ENCODE assay signal across 8 cellular contexts in genomic region chr5:112707187-112708179, GRCh38. TPM values are rescaled to one million over a fixed set of nuclear protein-coding genes. Genes with fewer than 3 reads are reported as not detected.
DNase-seq lines count a peak whose midpoint lies in the region; ATAC-seq and TF ChIP-seq lines count a peak whose summit lies in the region.

No MANE protein-coding gene starts in this region.

- peak; percentile 99 for DNase-seq in NCI-H2029 treated with DMSO at 0.1 percent for 48 hours (lab: John Stamatoyannopoulos, UW)
- peak; percentile 94 for DNase-seq in T1000 (lab: John Stamatoyannopoulos, UW)
- DNase-seq in astrocyte of the hippocampus (ENCODE audit: low read depth, low spot score): peak; percentile 99
- peak; percentile 100 for DNase-seq in hepatocyte (ENCODE audit: low spot score)
- peak; percentile 98 to 99 for DNase-seq in aorta

- H3K9me3 ChIP-seq in hepatocyte (ENCODE audit: low read depth) (no peaks in the 10 kb centered on the region), aorta (ENCODE audit: control insufficient read depth, low read length) (no peaks in the 10 kb centered on the region)

- H3K36me3 ChIP-seq in hepatocyte (replicated peaks; ENCODE audit: insufficient read depth, low read depth) (no peaks in the 10 kb centered on the region), rectal smooth muscle tissue (ENCODE audit: control insufficient read depth, insufficient read depth, low read length) (no peaks in the 10 kb centered on the region), aorta (ENCODE audit: control insufficient read depth in 1 of 2, insufficient read depth in 2 of 2, low read length in 1 of 2) (no peaks in the 10 kb centered on the region)

- TF ChIP-seq CTCF in hepatocyte (IDR thresholded peaks at IDR 0.05; ENCODE audit: poor library complexity): no peak

- peaks cover under 1% of the 10 kb centered on the region for H4K20me1 ChIP-seq in hepatocyte (ENCODE audit: insufficient read depth, poor library complexity, severe bottlenecking)

- peak overlapping the region; percentile 93 for H2AFZ ChIP-seq in hepatocyte

- ATAC-seq in GM18511 (IDR thresholded peaks at IDR 0.05; ENCODE audit: unreplicated experiment): peak; percentile 91
- ATAC-seq in HG03025 (IDR thresholded peaks at IDR 0.05; ENCODE audit: low FRiP score, unreplicated experiment): peak; percentile 96
- ATAC-seq in aorta (ENCODE audit: low FRiP score): peak; percentile 99

- peak overlapping the region; percentile 84 for H3K9ac ChIP-seq in rectal smooth muscle tissue (ENCODE audit: low read length)

- WGBS in hepatocyte (ENCODE audit: low lambda C conversion rate, missing lambda C conversion rate): 2% methylated on average over 65 of the region's 65 CpGs
- WGBS in aorta, 2 donors: 1 to 2% methylated on average over 62 to 65 of the region's 65 CpGs

- intact Hi-C loops in aorta (cut with DNase I): loop anchor here (5.0 to 10.0 kb wide), 4 partner anchors 35 to 953 kb away; partner anchors contain the start of gene NREP (in 1 of the 2)

- no peaks in the 10 kb centered on the region for H3K27me3 ChIP-seq in hepatocyte
- H3K27me3 ChIP-seq in rectal smooth muscle tissue (ENCODE audit: control insufficient read depth, insufficient read depth, low read length): no peaks in the 10 kb centered on the region
- H3K27me3 ChIP-seq in aorta (ENCODE audit: control insufficient read depth in 1 of 2, insufficient read depth in 2 of 2, low read length in 1 of 2): no peaks in the 10 kb centered on the region

- no peaks in the 10 kb centered on the region for H3K9me2 ChIP-seq in hepatocyte (replicated peaks; ENCODE audit: insufficient read depth)

- H3K4me1 ChIP-seq in hepatocyte (ENCODE audit: insufficient read depth): peaks cover 13% of the 10 kb centered on the region
- H3K4me1 ChIP-seq in rectal smooth muscle tissue (ENCODE audit: control insufficient read depth, insufficient read depth, low read length): peaks cover 5% of the 10 kb centered on the region
- H3K4me1 ChIP-seq in aorta (ENCODE audit: control insufficient read depth in 1 of 2, insufficient read depth in 2 of 2, low read length in 2 of 2): peaks cover 2 to 5% of the 10 kb centered on the region in 2 donors

- H3K27ac ChIP-seq in hepatocyte (peak overlapping the region; percentile 95), rectal smooth muscle tissue (ENCODE audit: low read depth, low read length) (peak overlapping the region; percentile 91), aorta (ENCODE audit: low read depth in 1 of 2, low read length in 2 of 2) (peak overlapping the region; percentile 71 to 93)

- peak overlapping the region; percentile 78 for H3K4me3 ChIP-seq in hepatocyte
- H3K4me3 ChIP-seq in rectal smooth muscle tissue (ENCODE audit: low read length): peak overlapping the region; percentile 98
- H3K4me3 ChIP-seq in aorta (ENCODE audit: low read length in 2 of 2): peak overlapping the region; percentile 74 to 80

- peak overlapping the region; percentile 79 for H3K4me2 ChIP-seq in hepatocyte

- H3K79me2 ChIP-seq in hepatocyte: peaks cover 47% of the 10 kb centered on the region

RNA-seq across cellular contexts. Expression of gene APC, which starts 30.2 kb away (rescaled TPM):
- total RNA-seq in hepatocyte (48.8 and 57.0 TPM in 2 replicates), aorta (10 to 100 TPM; 49.8 to 51.6 TPM)
- polyA plus RNA-seq in hepatocyte (9.1 and 9.3 TPM in 2 replicates), aorta (1 to 10 TPM; 2.8 to 6.5 TPM)

Comparison
In these comparisons a context has a peak if more than half of its experiments do, and no peak if none do; other contexts are left out.
1. Peak in every context shown above with its lines: DNase-seq, ATAC-seq, H3K4me3 ChIP-seq and H3K27ac ChIP-seq.